Comparison of ENCODE assay signal across 11 cellular contexts in the genomic region with DNA sequence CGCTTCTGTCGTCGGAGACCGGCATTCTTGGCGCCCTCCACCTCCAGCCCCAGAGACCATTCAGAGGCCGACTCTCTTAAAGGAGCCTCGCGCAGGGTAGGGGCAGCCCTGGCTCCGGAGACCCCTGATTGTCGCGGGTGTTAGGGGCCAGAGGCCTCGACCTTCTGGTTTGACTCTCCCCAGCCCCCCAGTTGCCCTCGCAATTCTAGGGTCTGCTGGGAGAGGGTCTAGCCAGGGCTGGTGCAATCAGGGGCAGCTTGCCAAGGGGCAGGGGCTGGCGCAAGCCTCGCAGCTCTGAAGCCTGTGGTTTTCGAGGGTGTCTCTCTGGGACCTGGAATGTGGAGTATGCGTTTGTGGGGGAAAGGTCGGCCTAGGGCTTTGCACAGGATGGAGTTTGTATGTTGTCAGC. TPM values are rescaled to one million over a fixed set of nuclear protein-coding genes. Genes with fewer than 3 reads are reported as not detected.
A peak's percentile ranks its signal among the peaks of the same experiment; 100 is the strongest.
DNase-seq lines count a peak whose midpoint lies in the region; ATAC-seq, FAIRE-seq and TF ChIP-seq lines count a peak whose summit lies in the region.
"Had no signal": no experiment of that assay in that cellular context is flagged by ENCODE, and none has a peak within 500 bp of the region (broad histone marks: within the 10 kb centered on the region; RNA-seq: fewer than 3 reads in every experiment).

No MANE protein-coding gene starts in this region.

- no peak overlapping the region for H3K27ac Mint-ChIP-seq in activated naive CD4-positive, alpha-beta T cell treated with anti-CD3 and anti-CD28 coated beads for 36 hours
- H3K27ac Mint-ChIP-seq in astrocyte (ENCODE audit: unreplicated experiment), result peak overlapping the region; percentile 80

- H2BK120ac ChIP-seq in mesenchymal stem cell (ENCODE audit: low read depth, low read length), result no peak overlapping the region

- H3K9me3 ChIP-seq in astrocyte (ENCODE audit: insufficient read depth, low read depth, low read length), result peaks cover 4% of the 10 kb centered on the region
- peaks cover 24% of the 10 kb centered on the region for H3K9me3 ChIP-seq in mesenchymal stem cell (ENCODE audit: control insufficient read depth, low read length)
- peaks cover 10% of the 10 kb centered on the region for H3K9me3 ChIP-seq in thoracic aorta

- peaks cover 56% of the 10 kb centered on the region for H3K27me3 ChIP-seq in astrocyte (ENCODE audit: insufficient read depth, low read length)
- peaks cover 53 to 61% of the 10 kb centered on the region in 2 experiments for H3K27me3 ChIP-seq in mesenchymal stem cell (ENCODE audit: control insufficient read depth in 1 of 2, insufficient read depth in 1 of 2, low read length in 2 of 2)
- peaks cover 10% of the 10 kb centered on the region for H3K27me3 ChIP-seq in thoracic aorta (replicated peaks; ENCODE audit: insufficient read depth)

- peaks cover 6% of the 10 kb centered on the region for H3K36me3 Mint-ChIP-seq in activated naive CD4-positive, alpha-beta T cell treated with anti-CD3 and anti-CD28 coated beads for 36 hours (ENCODE audit: low read depth)
- peaks cover 4% of the 10 kb centered on the region for H3K36me3 Mint-ChIP-seq in astrocyte (ENCODE audit: low read depth, unreplicated experiment)

- peaks cover 10% of the 10 kb centered on the region for H4K20me1 ChIP-seq in astrocyte (ENCODE audit: insufficient read depth, low read length)

- H2BK5ac ChIP-seq in mesenchymal stem cell (ENCODE audit: low read depth, low read length, poor library complexity, severe bottlenecking), result no peak overlapping the region

- H3K14ac ChIP-seq in mesenchymal stem cell (ENCODE audit: low read length in 2 of 2), result no peak overlapping the region

- H3K9ac ChIP-seq in astrocyte (ENCODE audit: low read length) (no peak overlapping the region), mesenchymal stem cell (ENCODE audit: low read length) (no peak overlapping the region)

- H3K27me3 Mint-ChIP-seq in activated naive CD4-positive, alpha-beta T cell treated with anti-CD3 and anti-CD28 coated beads for 36 hours (ENCODE audit: low read depth), result peaks cover 63% of the 10 kb centered on the region
- H3K27me3 Mint-ChIP-seq in astrocyte (ENCODE audit: low read depth, unreplicated experiment), result peaks cover 60% of the 10 kb centered on the region

- no peak for FAIRE-seq in astrocyte (lab: Jason Lieb, UNC)
- FAIRE-seq: endometrium had no signal

- ATAC-seq in thoracic aorta (ENCODE audit: insufficient number of reproducible peaks, low FRiP score, low read depth), result no peak

- H3K79me1 ChIP-seq in mesenchymal stem cell (replicated peaks; ENCODE audit: low read length, poor library complexity, severe bottlenecking), result no peaks in the 10 kb centered on the region

- no peaks in the 10 kb centered on the region for H3K79me2 ChIP-seq in astrocyte (ENCODE audit: insufficient read depth, low read length)

- H3K23ac ChIP-seq in mesenchymal stem cell (ENCODE audit: low read length in 2 of 2), result no peak overlapping the region

- no peak overlapping the region for H3K4me3 ChIP-seq in astrocyte (ENCODE audit: insufficient read depth, low read depth, low read length)
- H3K4me3 ChIP-seq in mesenchymal stem cell (ENCODE audit: insufficient read depth in 1 of 2, low read depth in 1 of 2, low read length in 2 of 2), result peak overlapping the region in 1 of 2 experiments; percentile 34
- peak overlapping the region; percentile 48 for H3K4me3 ChIP-seq in thoracic aorta

- CTCF ChIA-PET in activated naive CD4-positive, alpha-beta T cell treated with anti-CD3 and anti-CD28 coated beads for 36 hours (lab: Charles Lee), result interaction anchor here (0.6 kb wide), 1 partner anchor 182 kb away, joined by 3 read pairs; no protein-coding TSS in a partner anchor

- H2BK12ac ChIP-seq in mesenchymal stem cell (ENCODE audit: low read length in 2 of 2), result no peak overlapping the region

- no peak overlapping the region for H2BK15ac ChIP-seq in mesenchymal stem cell (ENCODE audit: low read depth, poor library complexity, severe bottlenecking)

- intact Hi-C loops in activated naive CD4-positive, alpha-beta T cell treated with anti-CD3 and anti-CD28 coated beads for 36 hours (cut with micrococcal nuclease), result loop anchor here (5.0 kb wide), 1 partner anchor 85 kb away; no protein-coding TSS in a partner anchor

- H3K4me2 ChIP-seq in astrocyte (ENCODE audit: low read length), result peak overlapping the region; percentile 26
- peak overlapping the region; percentile 52 for H3K4me2 ChIP-seq in mesenchymal stem cell (ENCODE audit: low read length, poor library complexity, severe bottlenecking)

- H3K9me3 Mint-ChIP-seq in activated naive CD4-positive, alpha-beta T cell treated with anti-CD3 and anti-CD28 coated beads for 36 hours, result peaks cover 14% of the 10 kb centered on the region
- peaks cover 27% of the 10 kb centered on the region for H3K9me3 Mint-ChIP-seq in astrocyte (ENCODE audit: unreplicated experiment)

- H3K36me3 ChIP-seq in astrocyte (ENCODE audit: insufficient read depth, low read length) (no peaks in the 10 kb centered on the region), mesenchymal stem cell (ENCODE audit: control insufficient read depth in 1 of 2, insufficient read depth in 2 of 2, low read depth in 1 of 2, low read length in 2 of 2) (no peaks in the 10 kb centered on the region), thoracic aorta (no peaks in the 10 kb centered on the region)

- WGBS in mesenchymal stem cell, result 28% methylated on average over 18 of the region's 18 CpGs

- H4K91ac ChIP-seq in mesenchymal stem cell (ENCODE audit: low read length), result no peak overlapping the region

- H3K27ac ChIP-seq in astrocyte (ENCODE audit: low read depth, low read length) (no peak overlapping the region), mesenchymal stem cell (ENCODE audit: low read length, poor library complexity, severe bottlenecking) (peak overlapping the region; percentile 14), thoracic aorta (no peak overlapping the region)

- peak overlapping the region; percentile 41 for H3K4me3 Mint-ChIP-seq in activated naive CD4-positive, alpha-beta T cell treated with anti-CD3 and anti-CD28 coated beads for 36 hours
- peak overlapping the region; percentile 62 for H3K4me3 Mint-ChIP-seq in astrocyte (ENCODE audit: unreplicated experiment)

- no peak overlapping the region for H4K8ac ChIP-seq in mesenchymal stem cell (ENCODE audit: low read length)

- H2AFZ ChIP-seq in astrocyte (ENCODE audit: low read depth, low read length), result no peak overlapping the region
- H2AFZ ChIP-seq in mesenchymal stem cell (ENCODE audit: low read depth, low read length), result no peak overlapping the region

- no peak overlapping the region for H3K18ac ChIP-seq in mesenchymal stem cell (ENCODE audit: low read depth in 1 of 2, low read length in 2 of 2)

- H3K4me1 ChIP-seq in astrocyte (ENCODE audit: insufficient read depth, low read length) (no peaks in the 10 kb centered on the region), mesenchymal stem cell (ENCODE audit: control insufficient read depth, insufficient read depth, low read depth, low read length) (peaks cover 11% of the 10 kb centered on the region), thoracic aorta (ENCODE audit: control insufficient read depth in 1 of 2, low read depth in 2 of 2) (peaks cover 0 to 9% of the 10 kb centered on the region in 2 donors)

- H3K4ac ChIP-seq in mesenchymal stem cell (ENCODE audit: low read depth in 1 of 2, low read length in 2 of 2), result no peak overlapping the region

- no peak for TF ChIP-seq CTCF in astrocyte (IDR thresholded peaks at IDR 0.05; ENCODE audit: insufficient read depth, low read depth, low read length)
- TF ChIP-seq CTCF in thoracic aorta (IDR thresholded peaks at IDR 0.05), result no peak

- no peak overlapping the region for H2AK5ac ChIP-seq in mesenchymal stem cell (ENCODE audit: low read length, severe bottlenecking)

- peaks cover 10% of the 10 kb centered on the region for H3K4me1 Mint-ChIP-seq in activated naive CD4-positive, alpha-beta T cell treated with anti-CD3 and anti-CD28 coated beads for 36 hours (ENCODE audit: low read depth)
- H3K4me1 Mint-ChIP-seq in astrocyte (ENCODE audit: low read depth, unreplicated experiment), result peaks cover 3% of the 10 kb centered on the region

- no peak for DNase-seq in activated naive CD4-positive, alpha-beta T cell treated with anti-CD3 and anti-CD28 coated beads for 36 hours
- no peak for DNase-seq in activated naive CD4-positive, alpha-beta T cell treated with Interleukin-2 at 50 U/mL for 16 hours
- DNase-seq in astrocyte (ENCODE audit: low read depth) (peak; percentile 41), mesenchymal stem cell (peak; percentile 48), thoracic aorta (ENCODE audit: low spot score) (no peak), NCI-H526 treated with DMSO at 0.1 percent for 48 hours (lab: John Stamatoyannopoulos, UW) (no peak), iPS-NIHi11 (ENCODE audit: low spot score) (no peak), mucosa of gallbladder (ENCODE audit: low spot score) (no peak)
- DNase-seq: DND-41, SIG-M5 had no signal

RNA-seq across cellular contexts. Expression of a gene that starts 1.6 kb away (rescaled TPM):
- not detected for total RNA-seq in activated naive CD4-positive, alpha-beta T cell treated with anti-CD3 and anti-CD28 coated beads for 36 hours
- total RNA-seq in astrocyte, result 0.43 and 0.61 TPM in 2 replicates
- polyA plus RNA-seq in mesenchymal stem cell (2013, experiment 1 of 2), result 0.14 TPM
- 0.18 TPM for polyA plus RNA-seq in mesenchymal stem cell (2013, experiment 2 of 2)
- total RNA-seq in thoracic aorta, result not detected
- not detected for total RNA-seq in mucosa of gallbladder

RNA-seq across cellular contexts. Expression of a gene that starts 33.1 kb away (rescaled TPM):
- under 1 TPM; 0.76 to 0.84 TPM for total RNA-seq in activated naive CD4-positive, alpha-beta T cell treated with anti-CD3 and anti-CD28 coated beads for 36 hours
- total RNA-seq in astrocyte (9.3 and 13.3 TPM in 2 replicates), thoracic aorta (10 to 100 TPM; 32.2 to 50.9 TPM), mucosa of gallbladder (25.7 TPM)
- 27.7 TPM for polyA plus RNA-seq in mesenchymal stem cell (2013, experiment 1 of 2)
- polyA plus RNA-seq in mesenchymal stem cell (2013, experiment 2 of 2), result 25.6 TPM

Comparison
In these comparisons a context has a peak if more than half of its experiments do, and no peak if none do; other contexts are left out.
1. DNase-seq: peak in astrocyte (single experiment) and mesenchymal stem cell (single experiment); none in activated naive CD4-positive, alpha-beta T cell treated with anti-CD3 and anti-CD28 coated beads for 36 hours (single experiment), activated naive CD4-positive, alpha-beta T cell treated with Interleukin-2 at 50 U/mL for 16 hours (single experiment), thoracic aorta (single experiment), NCI-H526 treated with DMSO at 0.1 percent for 48 hours (single experiment), iPS-NIHi11 (single experiment) and mucosa of gallbladder (single experiment).